8 cellular contexts compared by ENCODE assay signal in the genomic region with DNA sequence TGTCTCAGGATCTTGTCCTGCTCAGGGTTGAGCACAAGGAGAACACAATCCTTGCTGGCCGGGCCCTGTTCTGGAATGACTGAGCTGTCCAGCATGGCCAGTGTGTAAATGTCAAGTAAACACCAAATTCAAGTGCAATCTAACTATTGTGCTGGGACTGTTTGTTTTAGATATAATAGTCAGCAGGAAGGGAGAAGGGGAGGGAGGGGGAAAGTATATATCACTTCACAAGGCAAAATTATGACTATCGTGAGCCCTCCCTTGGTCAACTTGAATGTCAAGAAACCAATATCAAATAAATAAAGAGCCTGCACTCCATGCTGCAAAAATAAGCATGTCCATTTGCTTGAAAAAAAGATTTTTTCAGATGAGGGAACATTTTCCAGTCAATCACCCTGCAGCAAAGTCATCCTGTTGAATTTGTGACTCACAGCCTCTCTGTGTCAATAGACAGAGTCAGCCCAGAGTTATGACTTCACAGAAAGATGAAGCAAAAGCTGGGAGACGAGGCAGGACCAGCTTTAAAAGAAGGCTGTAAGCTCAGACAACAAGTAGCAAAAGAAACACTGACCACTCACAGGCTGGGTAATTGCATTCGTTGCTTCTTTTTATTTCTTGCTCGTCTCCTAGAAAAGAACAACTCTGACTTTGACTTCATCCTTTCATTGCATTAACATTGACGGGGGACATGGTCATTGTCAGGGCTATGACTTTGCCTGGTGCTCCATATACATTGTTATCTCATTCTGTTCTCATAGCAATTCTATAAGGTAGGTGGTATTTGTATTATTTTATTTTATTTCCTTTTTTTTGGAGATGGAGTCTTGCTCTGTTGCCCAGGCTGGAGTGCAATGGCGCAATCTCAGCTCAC. TPM values are rescaled to one million over a fixed set of nuclear protein-coding genes. Genes with fewer than 3 reads are reported as not detected.
DNase-seq lines count a peak whose midpoint lies in the region; ATAC-seq and TF ChIP-seq lines count a peak whose summit lies in the region.

No MANE protein-coding gene starts in this region.

- H3K4me3 ChIP-seq in breast epithelium (no peak overlapping the region), lower lobe of right lung (no peak overlapping the region)

- peak overlapping the region; percentile 65 to 75 for H3K27ac ChIP-seq in breast epithelium
- H3K27ac ChIP-seq in lower lobe of right lung: no peak overlapping the region

- H3K9me3 ChIP-seq in breast epithelium (no peaks in the 10 kb centered on the region), lower lobe of right lung (no peaks in the 10 kb centered on the region)

- intact Hi-C loops in breast epithelium (cut with DNase I; ENCODE audit: low total_unique reads) (no loop called here), lower lobe of right lung (cut with DNase I) (no loop called here)

- H3K27me3 ChIP-seq in breast epithelium: no peaks in the 10 kb centered on the region
- no peaks in the 10 kb centered on the region for H3K27me3 ChIP-seq in lower lobe of right lung (ENCODE audit: low read depth)

- ATAC-seq in lower lobe of right lung (peak; percentile 71 to 82), GM18498 (IDR thresholded peaks at IDR 0.05; ENCODE audit: unreplicated experiment) (no peak), GM21526 (IDR thresholded peaks at IDR 0.05; ENCODE audit: low FRiP score, unreplicated experiment) (no peak)

- DNase-seq in AG08395 (ENCODE audit: low spot score) (peak; percentile 84), M059J (ENCODE audit: low read depth) (peak; percentile 85), breast epithelium (ENCODE audit: low spot score in 2 of 2) (peak in 1 of 2 donors; percentile 31), lower lobe of right lung (no peak), NCI-H1694 treated with DMSO at 0.1 percent for 48 hours (lab: John Stamatoyannopoulos, UW) (no peak)
- DNase-seq in activated CD4-positive, alpha-beta T cell treated with anti-CD3 and anti-CD28 coated beads for 48 hours: no peak

- H3K4me1 ChIP-seq in breast epithelium (no peaks in the 10 kb centered on the region), lower lobe of right lung (peaks cover 10% of the 10 kb centered on the region)

- H3K36me3 ChIP-seq in breast epithelium (no peaks in the 10 kb centered on the region), lower lobe of right lung (no peaks in the 10 kb centered on the region)

- no peak for TF ChIP-seq CTCF in breast epithelium (IDR thresholded peaks at IDR 0.05)
- TF ChIP-seq CTCF in lower lobe of right lung (IDR thresholded peaks at IDR 0.05): no peak

- no peak for TF ChIP-seq POLR2A in breast epithelium (IDR thresholded peaks at IDR 0.05)

RNA-seq across cellular contexts. Expression of a gene that starts 15.3 kb away (rescaled TPM):
- 0.98 and 3.8 TPM in 2 replicates for total RNA-seq in M059J (2014; rRNA removed; shearing (Covaris generic))
- total RNA-seq in breast epithelium: 100 to 1,000 TPM in 1 of 3 donors, 10 to 100 TPM in 2; 52.7 to 165 (median 53.4) TPM
- total RNA-seq in lower lobe of right lung: 107 TPM

Comparison
In these comparisons a context has a peak if more than half of its experiments do, and no peak if none do; other contexts are left out.
1. DNase-seq: peak in AG08395 (single experiment) and M059J (single experiment); none in lower lobe of right lung (single experiment), NCI-H1694 treated with DMSO at 0.1 percent for 48 hours (single experiment) and activated CD4-positive, alpha-beta T cell treated with anti-CD3 and anti-CD28 coated beads for 48 hours (single experiment).
2. ATAC-seq: peak in lower lobe of right lung (2 of 2); none in GM18498 (single experiment) and GM21526 (single experiment).
3. RNA of a gene that starts 15.3 kb away (total RNA-seq): 107 TPM in lower lobe of right lung (single experiment) and 52.7 to 165 TPM in breast epithelium; 0.98 to 3.8 TPM in M059J; every median in the first group is over 10 times any median in the second.